Comparison of ENCODE assay signal across 21 cellular contexts in genomic region chr14:67586302-67586701, GRCh38. TPM values are rescaled to one million over a fixed set of nuclear protein-coding genes. Genes with fewer than 3 reads are reported as not detected.
DNase-seq lines count a peak whose midpoint lies in the region; ATAC-seq and TF ChIP-seq lines count a peak whose summit lies in the region.
"Had no signal": no experiment of that assay in that cellular context is flagged by ENCODE, and none has a peak within 500 bp of the region (broad histone marks: within the 10 kb centered on the region; RNA-seq: fewer than 3 reads in every experiment).

No MANE protein-coding gene starts in this region.

- H3K9me3 Mint-ChIP-seq in type B pancreatic cell = no peaks in the 10 kb centered on the region
- H3K9me3 Mint-ChIP-seq: CD8-positive, alpha-beta T cell; H9 had no signal

- no peaks in the 10 kb centered on the region for H3K9me3 ChIP-seq in gastroesophageal sphincter
- H3K9me3 ChIP-seq: BE2C had no signal

- TF ChIP-seq CTCF in VCaP (conservative IDR thresholded peaks at IDR 0.05) = no peak
- TF ChIP-seq CTCF in gastroesophageal sphincter (IDR thresholded peaks at IDR 0.05) = no peak
- TF ChIP-seq CTCF in type B pancreatic cell (conservative IDR thresholded peaks at IDR 0.05) = no peak

- no peaks in the 10 kb centered on the region for H3K27me3 Mint-ChIP-seq in type B pancreatic cell

- peaks cover 0 to 85% of the 10 kb centered on the region in 2 donors for H3K36me3 ChIP-seq in gastroesophageal sphincter
- H3K36me3 ChIP-seq: BE2C had no signal

- TF ChIP-seq EP300 in gastroesophageal sphincter (IDR thresholded peaks at IDR 0.05) = no peak

- H3K4me1 ChIP-seq in gastroesophageal sphincter = no peaks in the 10 kb centered on the region
- H3K4me1 ChIP-seq: BE2C had no signal

- H3K27ac Mint-ChIP-seq in type B pancreatic cell = no peak overlapping the region
- H3K27ac Mint-ChIP-seq: H9 had no signal

- intact Hi-C loops in sciatic nerve (cut with DNase I) = no loop called here

- peak; percentile 32 for DNase-seq in NOMO-1 treated with DMSO at 0.1 percent for 48 hours (lab: John Stamatoyannopoulos, UW; ENCODE audit: unreplicated experiment)
- DNase-seq in NOMO-1 treated with dmso at 0.1 percent for 144 hours (lab: John Stamatoyannopoulos, UW; ENCODE audit: unreplicated experiment) = no peak
- no peak for DNase-seq in sciatic nerve (ENCODE audit: low spot score)
- no peak for DNase-seq in type B pancreatic cell (ENCODE audit: extremely low spot score, unreplicated experiment)
- DNase-seq in SHP77 (lab: John Stamatoyannopoulos, UW) = no peak
- no peak for DNase-seq in iPS-NIHi11 (ENCODE audit: low spot score)
- DNase-seq: BE2C; CD8-positive, alpha-beta T cell; H9; KBM-7; MV-4-11; NCI-H1417 treated with DMSO at 0.1 percent for 48 hours; NCI-H1930; NCI-H446; NCI-H69; NK-92 treated with Interleukin-12 subunit alpha and Interleukin-12 subunit beta, amount 100 ng/mL, for 24 hours; RPMI8226 had no signal

- no peak overlapping the region for H3K4me3 Mint-ChIP-seq in type B pancreatic cell
- H3K4me3 Mint-ChIP-seq: CD8-positive, alpha-beta T cell; H9 had no signal

- no peak overlapping the region for H3K4me3 ChIP-seq in gastroesophageal sphincter

- no peak for TF ChIP-seq POLR2A in gastroesophageal sphincter (IDR thresholded peaks at IDR 0.05)

- H3K27me3 ChIP-seq in gastroesophageal sphincter = no peaks in the 10 kb centered on the region
- H3K27me3 ChIP-seq: BE2C had no signal

- peak overlapping the region; percentile 42 for H3K27ac ChIP-seq in VCaP
- H3K27ac ChIP-seq in gastroesophageal sphincter = no peak overlapping the region
- H3K27ac ChIP-seq: 22Rv1, HL-60 had no signal

- H3K4me1 Mint-ChIP-seq in type B pancreatic cell (ENCODE audit: unreplicated experiment) = no peaks in the 10 kb centered on the region
- H3K4me1 Mint-ChIP-seq: H9 had no signal

- 73 to 81% methylated on average over 4 of the region's 4 CpGs for WGBS in gastroesophageal sphincter (ENCODE audit: low coverage in 1 of 2), 2 donors

- ATAC-seq in gastroesophageal sphincter = peak; percentile 28
- peak; percentile 62 for ATAC-seq in sciatic nerve
- ATAC-seq: CD8-positive, alpha-beta T cell had no signal

- peaks cover 6% of the 10 kb centered on the region for H3K36me3 Mint-ChIP-seq in type B pancreatic cell

RNA-seq across cellular contexts. Expression of gene PIGH, which starts 13.8 kb away (rescaled TPM):
- total RNA-seq in gastroesophageal sphincter = 10 to 100 TPM; 20.5 to 31.9 (median 27.7) TPM
- 21.6 TPM for total RNA-seq in sciatic nerve
- 19.0 and 20.3 TPM in 2 replicates for total RNA-seq in type B pancreatic cell (ENCODE audit: low replicate concordance)

RNA-seq across cellular contexts. Expression of gene ARG2, which starts 33.4 kb away (rescaled TPM):
- 10 to 100 TPM in 3 of 4 donors, 1 to 10 TPM in 1; 5.7 to 24.7 (median 14.9) TPM for total RNA-seq in gastroesophageal sphincter
- 2.8 TPM for total RNA-seq in sciatic nerve
- total RNA-seq in type B pancreatic cell (ENCODE audit: low replicate concordance) = 11.5 and 18.2 TPM in 2 replicates

RNA-seq across cellular contexts. Expression of gene PLEKHH1, which starts 53.2 kb away (rescaled TPM):
- total RNA-seq in gastroesophageal sphincter (1 to 10 TPM; 1.8 to 6.1 (median 4.0) TPM), sciatic nerve (6.1 TPM), type B pancreatic cell (ENCODE audit: low replicate concordance) (25.3 and 40.0 TPM in 2 replicates)
